ENCODE assay signal across 13 cellular contexts in genomic region chr1:67814121-67814772, GRCh38. TPM values are rescaled to one million over a fixed set of nuclear protein-coding genes. Genes with fewer than 3 reads are reported as not detected.
DNase-seq lines count a peak whose midpoint lies in the region; ATAC-seq, FAIRE-seq and TF ChIP-seq lines count a peak whose summit lies in the region.
"Had no signal": no experiment of that assay in that cellular context is flagged by ENCODE, and none has a peak within 500 bp of the region (broad histone marks: within the 10 kb centered on the region; RNA-seq: fewer than 3 reads in every experiment).

No MANE protein-coding gene starts in this region.

- H3K9me3 Mint-ChIP-seq in activated T-cell treated with anti-CD3 and anti-CD28 coated beads, Interleukin-2, amount 50 U/mL, for 4 hours, result no peaks in the 10 kb centered on the region
- H3K9me3 Mint-ChIP-seq in CD4-positive, alpha-beta T cell, result no peaks in the 10 kb centered on the region

- POLR2A ChIA-PET in endothelial cell of umbilical vein (lab: Charles Lee), result interaction anchor here (0.6 kb wide), 1 partner anchor 359 kb away, joined by 4 read pairs; no protein-coding TSS in a partner anchor
- POLR2A ChIA-PET in CD4-positive, alpha-beta T cell (lab: Charles Lee), result no interaction called here

- dilution Hi-C loops in endothelial cell of umbilical vein (cut with MboI; ENCODE audit: extremely low pct_ligation_motif_present, low sequenced_read_pairs), result no loop called here

- peak; percentile 90 for DNase-seq in NCI-H748 (lab: John Stamatoyannopoulos, UW; ENCODE audit: unreplicated experiment)
- peak; percentile 72 for DNase-seq in endothelial cell of umbilical vein (ENCODE audit: low read depth, low spot score)
- peak; percentile 37 to 75 for DNase-seq in lung microvascular endothelial cell (ENCODE audit: low read depth in 2 of 2)
- no peak for DNase-seq in tibial artery
- no peak for DNase-seq in activated T-cell treated with anti-CD3 and anti-CD28 coated beads, Interleukin-2, amount 50 U/mL, for 4 hours
- DNase-seq in occipital lobe (lab: John Stamatoyannopoulos, UW), result no peak
- no peak for DNase-seq in NOMO-1 treated with dmso at 0.1 percent for 144 hours (lab: John Stamatoyannopoulos, UW; ENCODE audit: unreplicated experiment)
- no peak for DNase-seq in CD4-positive, alpha-beta T cell
- DNase-seq: caudate nucleus, KBM-7, NCI-H774, T-helper 9 cell had no signal

- H3K4me1 Mint-ChIP-seq in activated T-cell treated with anti-CD3 and anti-CD28 coated beads, Interleukin-2, amount 50 U/mL, for 4 hours (ENCODE audit: low read depth), result no peaks in the 10 kb centered on the region
- no peaks in the 10 kb centered on the region for H3K4me1 Mint-ChIP-seq in CD4-positive, alpha-beta T cell (ENCODE audit: low read depth)

- H3K9me3 ChIP-seq in endothelial cell of umbilical vein (replicated peaks; ENCODE audit: control insufficient read depth, insufficient read depth, low read length), result no peaks in the 10 kb centered on the region
- no peaks in the 10 kb centered on the region for H3K9me3 ChIP-seq in tibial artery
- H3K9me3 ChIP-seq in CD4-positive, alpha-beta T cell (ENCODE audit: control insufficient read depth, low read length), result no peaks in the 10 kb centered on the region

- peak overlapping the region; percentile 36 for H3K27ac ChIP-seq in endothelial cell of umbilical vein (ENCODE audit: insufficient read depth, low read depth, low read length)
- H3K27ac ChIP-seq in tibial artery, result peak overlapping the region; percentile 75 to 78
- no peak overlapping the region for H3K27ac ChIP-seq in CD4-positive, alpha-beta T cell (ENCODE audit: low read depth, low read length)

- H3K4me3 ChIP-seq in endothelial cell of umbilical vein (replicated peaks in 1 of 3; ENCODE audit: insufficient read depth in 1 of 3, low read depth in 1 of 3, low read length in 3 of 3), result no peak overlapping the region
- no peak overlapping the region for H3K4me3 ChIP-seq in tibial artery

- no TSS peak for BruUV-seq in endothelial cell of umbilical vein (replicated peaks; lab: Mats Ljungman, UMichigan)

- CTCF ChIA-PET in endothelial cell of umbilical vein (lab: Charles Lee), result interaction anchor here (0.6 to 2.0 kb wide), 11 partner anchors 9 to 54 kb away, joined by 3 to 10 read pairs (median 3); no protein-coding TSS in a partner anchor
- CTCF ChIA-PET in CD4-positive, alpha-beta T cell (lab: Charles Lee), result no interaction called here

- H3K36me3 ChIP-seq in endothelial cell of umbilical vein (ENCODE audit: control insufficient read depth in 2 of 2, extremely low read depth in 1 of 2, insufficient read depth in 2 of 2, low read length in 2 of 2) (peaks cover 0 to 2% of the 10 kb centered on the region in 2 experiments), tibial artery (no peaks in the 10 kb centered on the region)

- peak; percentile 62 for FAIRE-seq in endothelial cell of umbilical vein (lab: Jason Lieb, UNC)
- FAIRE-seq: GM18507 had no signal

- H3K36me3 Mint-ChIP-seq in activated T-cell treated with anti-CD3 and anti-CD28 coated beads, Interleukin-2, amount 50 U/mL, for 4 hours (ENCODE audit: insufficient read depth), result no peaks in the 10 kb centered on the region
- H3K36me3 Mint-ChIP-seq in CD4-positive, alpha-beta T cell (ENCODE audit: low read depth), result no peaks in the 10 kb centered on the region

- peaks cover 9% of the 10 kb centered on the region for H3K27me3 Mint-ChIP-seq in activated T-cell treated with anti-CD3 and anti-CD28 coated beads, Interleukin-2, amount 50 U/mL, for 4 hours (ENCODE audit: low read depth)
- peaks cover 10% of the 10 kb centered on the region for H3K27me3 Mint-ChIP-seq in CD4-positive, alpha-beta T cell

- no peak for ATAC-seq in activated T-cell treated with anti-CD3 and anti-CD28 coated beads, Interleukin-2, amount 50 U/mL, for 4 hours
- no peak for ATAC-seq in CD4-positive, alpha-beta T cell (ENCODE audit: poor library complexity)

- no peaks in the 10 kb centered on the region for H3K27me3 ChIP-seq in endothelial cell of umbilical vein (ENCODE audit: control insufficient read depth in 2 of 2, insufficient read depth in 2 of 2, low read length in 2 of 2)
- no peaks in the 10 kb centered on the region for H3K27me3 ChIP-seq in tibial artery
- H3K27me3 ChIP-seq in CD4-positive, alpha-beta T cell (ENCODE audit: control insufficient read depth, insufficient read depth, low read length), result no peaks in the 10 kb centered on the region

- TF ChIP-seq CTCF in endothelial cell of umbilical vein (IDR thresholded peaks at IDR 0.05; ENCODE audit: extremely low read depth in 1 of 2, insufficient read depth in 1 of 2, low read depth in 1 of 2, low read length in 2 of 2) (no peak), tibial artery (IDR thresholded peaks at IDR 0.05) (no peak)
- no peak for TF ChIP-seq CTCF in CD4-positive, alpha-beta T cell (IDR thresholded peaks at IDR 0.05)

- peak overlapping the region; percentile 19 for H3K9ac ChIP-seq in endothelial cell of umbilical vein (replicated peaks; ENCODE audit: extremely low read depth, insufficient read depth, low read length)

- intact Hi-C loops in endothelial cell of umbilical vein (cut with micrococcal nuclease), result loop anchor here (1.0 kb wide), 2 partner anchors 17 to 48 kb away; no protein-coding TSS in a partner anchor
- intact Hi-C loops in tibial artery (cut with DNase I; ENCODE audit: low total_unique reads), result no loop called here
- intact Hi-C loops in CD4-positive, alpha-beta T cell (cut with DNase I, micrococcal nuclease), result no loop called here

- peak overlapping the region; percentile 61 for H3K4me2 ChIP-seq in endothelial cell of umbilical vein (ENCODE audit: insufficient read depth, low read length)

- no peak overlapping the region for H3K27ac Mint-ChIP-seq in CD4-positive, alpha-beta T cell

- no peaks in the 10 kb centered on the region for H3K9me1 ChIP-seq in endothelial cell of umbilical vein (replicated peaks; ENCODE audit: control insufficient read depth, extremely low read depth, insufficient read depth, low read length)

- peaks cover 95% of the 10 kb centered on the region for H3K79me2 ChIP-seq in endothelial cell of umbilical vein (ENCODE audit: control insufficient read depth, insufficient read depth, low read length)

- H3K4me1 ChIP-seq in endothelial cell of umbilical vein (ENCODE audit: control insufficient read depth, extremely low read depth, insufficient read depth, low read length) (peaks cover 56% of the 10 kb centered on the region), tibial artery (peaks cover 6 to 84% (median 57%) of the 10 kb centered on the region in 4 donors)

- no peak overlapping the region for H3K4me3 Mint-ChIP-seq in activated T-cell treated with anti-CD3 and anti-CD28 coated beads, Interleukin-2, amount 50 U/mL, for 4 hours
- no peak overlapping the region for H3K4me3 Mint-ChIP-seq in CD4-positive, alpha-beta T cell

- H4K20me1 ChIP-seq in endothelial cell of umbilical vein (replicated peaks; ENCODE audit: control insufficient read depth, extremely low read depth, insufficient read depth, low read length), result peaks cover 2% of the 10 kb centered on the region

- TF ChIP-seq POLR2A in endothelial cell of umbilical vein (IDR thresholded peaks at IDR 0.05; ENCODE audit: low read depth, low read length), result no peak

- H2AFZ ChIP-seq in endothelial cell of umbilical vein (ENCODE audit: low read depth, low read length), result no peak overlapping the region

TF ChIP-seq in endothelial cell of umbilical vein, 7 proteins besides CTCF, POLR2A, EP300 and RAD21:
- TF ChIP-seq GATA2 (IDR thresholded peaks at IDR 0.05; ENCODE audit: insufficient read depth, insufficient read length, low read depth, low read length), result peak; percentile 14
- TF ChIP-seq JUN (IDR thresholded peaks at IDR 0.05; ENCODE audit: borderline replicate concordance, insufficient read depth, insufficient read length, low read depth), result peak; percentile 55
- TF ChIP-seq MAX (IDR thresholded peaks at IDR 0.05; ENCODE audit: insufficient read depth, insufficient read length), result no peak
- TF ChIP-seq EZH2 (IDR thresholded peaks at IDR 0.05; ENCODE audit: borderline replicate concordance, low read depth, low read length, severe bottlenecking), result no peak
- no peak for TF ChIP-seq FOS (IDR thresholded peaks at IDR 0.05; ENCODE audit: borderline replicate concordance, insufficient read depth, low read length)
- no peak for TF ChIP-seq POLR2AphosphoS5 (IDR thresholded peaks at IDR 0.05; ENCODE audit: insufficient read depth, low read depth, low read length)

RNA-seq across cellular contexts. Expression of gene GNG12, which starts 19.0 kb away (rescaled TPM):
- total RNA-seq in endothelial cell of umbilical vein, result 145 and 152 TPM in 2 replicates
- polyA plus RNA-seq in endothelial cell of umbilical vein, result 90.3 and 107 TPM in 2 replicates
- polyA plus RNA-seq in endothelial cell of umbilical vein (2011; cell fraction: cytosol; rRNA removed), result 109 and 110 TPM in 2 replicates
- polyA plus RNA-seq in endothelial cell of umbilical vein (2011; cell fraction: nucleus; rRNA removed), result 70.6 and 93.2 TPM in 2 replicates
- polyA plus RNA-seq in endothelial cell of umbilical vein (2012), result 77.5 and 122 TPM in 2 replicates
- polyA minus RNA-seq in endothelial cell of umbilical vein, result 167 and 171 TPM in 2 replicates
- 21.4 TPM for polyA minus RNA-seq in endothelial cell of umbilical vein (2011; cell fraction: cytosol; rRNA and poly(A)+ RNA removed)
- polyA minus RNA-seq in endothelial cell of umbilical vein (2011; cell fraction: nucleus; rRNA and poly(A)+ RNA removed), result 126 and 167 TPM in 2 replicates
- 149 and 229 TPM in 2 replicates for total RNA-seq in lung microvascular endothelial cell
- total RNA-seq in activated T-cell treated with anti-CD3 and anti-CD28 coated beads, Interleukin-2, amount 50 U/mL, for 4 hours, result under 1 TPM; 0.16 to 0.30 (median 0.18) TPM
- total RNA-seq in occipital lobe, result 29.9 TPM
- not detected for total RNA-seq in CD4-positive, alpha-beta T cell

Comparison
In these comparisons a context has a peak if more than half of its experiments do, and no peak if none do; other contexts are left out.
1. DNase-seq: peak in NCI-H748 (single experiment), endothelial cell of umbilical vein (single experiment) and lung microvascular endothelial cell (2 of 2); none in tibial artery (0 of 2), activated T-cell treated with anti-CD3 and anti-CD28 coated beads, Interleukin-2, amount 50 U/mL, for 4 hours (single experiment), occipital lobe (single experiment), NOMO-1 treated with dmso at 0.1 percent for 144 hours (single experiment) and CD4-positive, alpha-beta T cell (0 of 10).
2. RNA of gene GNG12, which starts 19.0 kb away (total RNA-seq): 149 to 229 TPM in lung microvascular endothelial cell, 145 to 152 TPM in endothelial cell of umbilical vein and 29.9 TPM in occipital lobe (single experiment); 0.16 to 0.30 TPM in activated T-cell treated with anti-CD3 and anti-CD28 coated beads, Interleukin-2, amount 50 U/mL, for 4 hours and not detected in CD4-positive, alpha-beta T cell; every median in the first group is over 10 times any median in the second.